ENCODE assay signal across 19 cellular contexts in genomic region chr1:152081026-152081425, GRCh38. TPM values are rescaled to one million over a fixed set of nuclear protein-coding genes. Genes with fewer than 3 reads are reported as not detected.
"Had no signal": no experiment of that assay in that cellular context is flagged by ENCODE, and none has a peak within 500 bp of the region (broad histone marks: within the 10 kb centered on the region; RNA-seq: fewer than 3 reads in every experiment).

No MANE protein-coding gene starts in this region.

RNA-seq across cellular contexts. Expression of gene TCHHL1, which starts 7.8 kb away (rescaled TPM):
- total RNA-seq: activated naive CD4-positive, alpha-beta T cell treated with anti-CD3 and anti-CD28 coated beads for 36 hours; activated naive CD4-positive, alpha-beta T cell treated with anti-CD3 and anti-CD28 coated beads, Interleukin-2, amount 50 U/mL, for 72 hours; activated naive CD8-positive, alpha-beta T cell treated with anti-CD3 and anti-CD28 coated beads for 36 hours; activated naive CD8-positive, alpha-beta T cell treated with anti-CD3 and anti-CD28 coated beads, Interleukin-2, amount 10 ng/mL, durations not matched to agents 7 days and 5 days; activated T-cell treated with anti-CD3 and anti-CD28 coated beads, Interleukin-2, amount 50 U/mL, for 4 hours; activated T-cell treated with anti-CD3 and anti-CD28 coated beads, Interleukin-2, amount 50 U/mL, for 72 hours; activated T-helper 1 cell treated with anti-CD3 and anti-CD28 coated beads, Interleukin-12 subunit alpha, Interleukin-12 subunit beta, Interleukin-2, Interleukin-4 antibody, amounts not matched to agents 30 ng/mL and 10 ng/mL and 1 ng/mL, durations not matched to agents 14 hours and 24 hours and 36 hours; activated T-helper 17 cell treated with anti-CD3 and anti-CD28 coated beads, Interleukin-2, amount 50 U/mL, for 72 hours; activated T-helper 2 cell treated with anti-CD3 and anti-CD28 coated beads, Interferon-gamma antibody, Interleukin-2, Interleukin-4, amounts not matched to agents 10 μg/mL and 5 μg/mL and 100 μg/mL, durations not matched to agents 14 hours and 24 hours and 36 hours; adrenal gland; aorta; ascending aorta; astrocyte; body of pancreas; breast epithelium; bronchial epithelial cell; cardiac muscle cell; cardiac septum; cerebellum had no signal

RNA-seq across cellular contexts. Expression of gene TCHH, which starts 34.2 kb away (rescaled TPM):
- total RNA-seq: activated naive CD4-positive, alpha-beta T cell treated with anti-CD3 and anti-CD28 coated beads for 36 hours; activated T-helper 1 cell treated with anti-CD3 and anti-CD28 coated beads, Interleukin-12 subunit alpha, Interleukin-12 subunit beta, Interleukin-2, Interleukin-4 antibody, amounts not matched to agents 30 ng/mL and 10 ng/mL and 1 ng/mL, durations not matched to agents 14 hours and 24 hours and 36 hours; ascending aorta; cardiac muscle cell had no signal
